In the genomic region with DNA sequence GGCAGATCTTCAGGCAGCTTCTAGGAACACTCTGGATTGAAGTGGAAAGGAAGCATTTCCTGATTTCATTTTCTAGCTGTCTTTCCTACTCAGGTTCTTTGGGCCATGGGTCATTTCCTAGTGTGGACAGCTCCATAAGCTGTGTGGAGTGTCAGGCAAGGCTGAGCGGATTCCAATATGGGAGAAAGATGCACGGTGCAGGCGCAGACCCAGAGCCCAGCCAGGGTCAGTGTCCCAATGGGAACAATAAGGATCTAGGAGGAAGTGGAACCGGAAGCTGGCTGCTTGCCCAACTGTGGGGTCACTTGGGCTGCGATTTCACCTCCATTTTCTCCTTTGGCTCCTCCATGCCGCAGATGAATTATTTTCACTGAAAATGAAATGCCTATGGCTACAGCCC, we compare ENCODE assay signal across 14 cellular contexts.
"Had no signal": no experiment of that assay in that cellular context is flagged by ENCODE, and none has a peak within 500 bp of the region (broad histone marks: within the 10 kb centered on the region; RNA-seq: fewer than 3 reads in every experiment).

No MANE protein-coding gene starts in this region.

- H3K4me3 ChIP-seq: body of pancreas, coronary artery, lung, tibial artery had no signal

- H3K9me3 ChIP-seq: body of pancreas, tibial artery had no signal

- H3K27ac ChIP-seq: body of pancreas, coronary artery, parathyroid adenoma, tibial artery had no signal

- H3K36me3 ChIP-seq: tibial artery had no signal

- H3K27me3 ChIP-seq: body of pancreas, tibial artery had no signal

- DNase-seq: activated CD4-positive, alpha-beta memory T cell treated with anti-CD3 and anti-CD28 coated beads for 36 hours; activated CD4-positive, alpha-beta T cell treated with anti-CD3 and anti-CD28 coated beads for 36 hours; activated naive CD4-positive, alpha-beta T cell; activated naive CD8-positive, alpha-beta T cell treated with anti-CD3 and anti-CD28 coated beads, Interleukin-2, amount 10 ng/mL, durations not matched to agents 7 days and 5 days; activated T-cell treated with anti-CD3 and anti-CD28 coated beads, Interleukin-2, amount 50 U/mL, for 1 hour; body of pancreas; central memory CD4-positive, alpha-beta T cell; stimulated activated naive CD4-positive, alpha-beta T cell; tibial artery had no signal

- H3K4me1 ChIP-seq: body of pancreas, parathyroid adenoma had no signal

- ATAC-seq: activated CD4-positive, alpha-beta T cell treated with anti-CD3 and anti-CD28 coated beads for 36 hours; activated T-helper 17 cell treated with anti-CD3 and anti-CD28 coated beads, Interleukin-2, amount 50 U/mL, for 72 hours; body of pancreas; WTC11 had no signal
